Comparison of ENCODE assay signal across 2 cellular contexts in the genomic region with DNA sequence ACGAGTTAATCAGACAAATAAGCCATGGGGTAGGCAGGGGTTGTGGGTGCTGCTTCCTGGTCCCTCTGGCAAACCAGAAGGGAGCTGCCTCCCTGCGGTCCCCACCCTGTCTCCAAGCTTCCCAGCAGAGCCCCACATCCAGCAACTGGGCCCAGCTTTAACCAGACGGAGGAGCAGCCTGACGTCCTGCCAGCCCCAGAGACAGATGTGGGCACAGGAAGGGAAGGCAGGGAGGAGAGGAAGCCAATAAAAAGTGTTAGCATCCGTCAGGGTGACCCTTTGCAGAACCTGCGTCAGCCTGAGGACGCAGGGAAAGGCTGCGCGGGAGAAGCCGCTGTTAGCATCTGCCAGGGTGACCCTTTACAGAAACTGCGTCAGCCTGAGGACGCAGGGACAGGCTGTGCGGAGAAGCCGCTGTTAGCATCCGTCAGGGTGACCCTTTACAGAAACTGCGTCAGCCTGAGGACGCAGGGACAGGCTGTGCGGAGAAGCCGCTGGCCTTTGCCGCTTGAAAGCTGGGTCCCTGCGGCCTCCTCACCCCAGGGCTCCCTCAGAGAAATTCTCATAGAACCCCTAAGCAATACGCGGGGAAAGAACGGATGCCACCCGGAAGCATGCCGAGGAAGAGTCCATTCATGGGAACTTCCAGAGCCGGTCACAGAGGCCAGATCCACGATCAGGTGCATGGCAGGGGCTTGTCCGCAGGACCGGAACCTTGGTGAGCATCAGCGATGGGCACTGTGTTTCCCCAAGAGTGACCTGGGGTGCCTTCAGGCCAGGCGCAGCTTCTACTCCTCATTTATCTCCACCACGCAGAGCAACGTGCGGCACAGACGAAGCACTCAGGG.
TF ChIP-seq lines count a peak whose summit lies in the region.

No MANE protein-coding gene starts in this region.

TF ChIP-seq in liver, 16 proteins besides CTCF, POLR2A, EP300 and RAD21:
- no peak for TF ChIP-seq EGR1 (IDR thresholded peaks at IDR 0.05; ENCODE audit: low read depth in 2 of 2)
- TF ChIP-seq NR2F2 (IDR thresholded peaks at IDR 0.05), result peak; percentile 76

TF ChIP-seq in HepG2, 621 proteins besides CTCF, POLR2A, EP300 and RAD21:
- TF ChIP-seq NFYC (CRISPR knock-in tag; IDR thresholded peaks at IDR 0.05) (no peak), SCMH1 (CRISPR knock-in tag; IDR thresholded peaks at IDR 0.05; ENCODE audit: borderline replicate concordance) (no peak), BORCS8-MEF2B (CRISPR knock-in tag; IDR thresholded peaks at IDR 0.05) (no peak), PHF5A (CRISPR knock-in tag; IDR thresholded peaks at IDR 0.05; ENCODE audit: low read depth, unreplicated experiment) (no peak)
- TF ChIP-seq, protein P1, sequence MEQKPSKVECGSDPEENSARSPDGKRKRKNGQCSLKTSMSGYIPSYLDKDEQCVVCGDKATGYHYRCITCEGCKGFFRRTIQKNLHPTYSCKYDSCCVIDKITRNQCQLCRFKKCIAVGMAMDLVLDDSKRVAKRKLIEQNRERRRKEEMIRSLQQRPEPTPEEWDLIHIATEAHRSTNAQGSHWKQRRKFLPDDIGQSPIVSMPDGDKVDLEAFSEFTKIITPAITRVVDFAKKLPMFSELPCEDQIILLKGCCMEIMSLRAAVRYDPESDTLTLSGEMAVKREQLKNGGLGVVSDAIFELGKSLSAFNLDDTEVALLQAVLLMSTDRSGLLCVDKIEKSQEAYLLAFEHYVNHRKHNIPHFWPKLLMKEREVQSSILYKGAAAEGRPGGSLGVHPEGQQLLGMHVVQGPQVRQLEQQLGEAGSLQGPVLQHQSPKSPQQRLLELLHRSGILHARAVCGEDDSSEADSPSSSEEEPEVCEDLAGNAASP (CRISPR knock-in tag; IDR thresholded peaks at IDR 0.05; ENCODE audit: borderline replicate concordance), result no peak
